ENCODE assay signal across 1 cellular context in genomic region chr2:237892936-237893595, GRCh38.
TF ChIP-seq lines count a peak whose summit lies in the region.

No MANE protein-coding gene starts in this region.

TF ChIP-seq in neural cell, 6 proteins besides CTCF, POLR2A, EP300 and RAD21 (continued from another document):
- TF ChIP-seq REST (IDR thresholded peaks at IDR 0.05; ENCODE audit: borderline replicate concordance), result peak; percentile 34
- peak; percentile 23 for TF ChIP-seq MXI1 (conservative IDR thresholded peaks at IDR 0.05; ENCODE audit: poor library complexity, severe bottlenecking)
- TF ChIP-seq POLR2AphosphoS5 (IDR thresholded peaks at IDR 0.05), result peak; percentile 69
- TF ChIP-seq SMC3 (conservative IDR thresholded peaks at IDR 0.05; ENCODE audit: poor library complexity), result no peak
TF ChIP-seq in neural cell: peak in this region for 3.
